ENCODE assay signal across 2 cellular contexts in the genomic region with DNA sequence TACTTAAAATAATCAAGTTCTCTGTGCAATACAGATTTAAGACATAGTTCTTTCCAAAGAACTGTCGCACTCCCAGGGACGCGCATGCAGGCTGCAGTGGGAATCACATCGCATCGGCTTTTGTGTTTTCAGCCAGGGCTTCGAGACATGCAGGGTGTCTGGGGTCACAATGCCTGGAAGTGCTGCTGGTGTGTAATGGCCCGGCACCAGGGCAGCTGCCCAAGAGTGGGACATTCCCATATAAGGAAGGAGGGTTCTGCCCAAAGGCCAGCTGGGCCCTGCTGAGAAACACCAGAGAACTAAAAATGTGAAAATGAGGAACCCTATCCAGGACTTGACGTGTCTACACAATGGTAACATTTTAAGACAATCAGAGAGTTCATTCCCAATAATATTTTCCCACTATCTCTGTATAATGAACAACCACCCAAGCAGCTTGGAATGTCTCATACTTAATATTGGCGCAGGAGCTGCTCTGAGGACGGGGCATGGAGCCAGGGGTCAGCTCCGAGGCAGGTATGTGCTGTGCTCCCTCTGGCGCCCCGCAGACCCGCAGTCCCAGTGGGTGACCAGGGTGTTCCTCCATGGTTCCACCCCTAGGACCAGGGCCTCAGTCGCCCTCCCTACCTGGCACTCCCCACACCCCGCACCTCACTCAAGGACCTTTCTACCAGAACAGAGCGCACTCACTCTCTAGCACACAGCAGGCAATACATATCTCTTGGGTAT.
TF ChIP-seq lines count a peak whose summit lies in the region.

No MANE protein-coding gene starts in this region.

TF ChIP-seq in liver, 16 proteins besides CTCF, POLR2A, EP300 and RAD21:
- TF ChIP-seq NR2F2 (IDR thresholded peaks at IDR 0.05) (peak; percentile 15), FOXA1 (IDR thresholded peaks at IDR 0.05) (no peak), FOXA2 (IDR thresholded peaks at IDR 0.05) (no peak)

TF ChIP-seq in HepG2, 621 proteins besides CTCF, POLR2A, EP300 and RAD21:
- TF ChIP-seq ZNF569 (CRISPR knock-in tag; IDR thresholded peaks at IDR 0.05; ENCODE audit: borderline replicate concordance): no peak
- no peak for TF ChIP-seq FOXA3 (CRISPR knock-in tag; IDR thresholded peaks at IDR 0.05)
- TF ChIP-seq SMARCC2 (IDR thresholded peaks at IDR 0.05): no peak
- no peak for TF ChIP-seq WIZ (CRISPR knock-in tag; IDR thresholded peaks at IDR 0.05)
- TF ChIP-seq, protein P1, sequence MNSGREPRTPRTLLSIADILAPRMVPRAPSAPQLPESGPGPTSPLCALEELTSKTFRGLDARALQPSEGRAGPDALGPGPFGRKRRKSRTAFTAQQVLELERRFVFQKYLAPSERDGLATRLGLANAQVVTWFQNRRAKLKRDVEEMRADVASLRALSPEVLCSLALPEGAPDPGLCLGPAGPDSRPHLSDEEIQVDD (CRISPR knock-in tag; IDR thresholded peaks at IDR 0.05; ENCODE audit: borderline replicate concordance): no peak
- no peak for TF ChIP-seq ZNF451 (CRISPR knock-in tag; IDR thresholded peaks at IDR 0.05)
- TF ChIP-seq ZNF816 (CRISPR knock-in tag; IDR thresholded peaks at IDR 0.05; ENCODE audit: borderline replicate concordance): no peak
- no peak for TF ChIP-seq MED8 (CRISPR knock-in tag; IDR thresholded peaks at IDR 0.05; ENCODE audit: insufficient replicate concordance)
- TF ChIP-seq ZNF672 (CRISPR knock-in tag; IDR thresholded peaks at IDR 0.05): no peak
